ENCODE assay signal across 8 cellular contexts in the genomic region with DNA sequence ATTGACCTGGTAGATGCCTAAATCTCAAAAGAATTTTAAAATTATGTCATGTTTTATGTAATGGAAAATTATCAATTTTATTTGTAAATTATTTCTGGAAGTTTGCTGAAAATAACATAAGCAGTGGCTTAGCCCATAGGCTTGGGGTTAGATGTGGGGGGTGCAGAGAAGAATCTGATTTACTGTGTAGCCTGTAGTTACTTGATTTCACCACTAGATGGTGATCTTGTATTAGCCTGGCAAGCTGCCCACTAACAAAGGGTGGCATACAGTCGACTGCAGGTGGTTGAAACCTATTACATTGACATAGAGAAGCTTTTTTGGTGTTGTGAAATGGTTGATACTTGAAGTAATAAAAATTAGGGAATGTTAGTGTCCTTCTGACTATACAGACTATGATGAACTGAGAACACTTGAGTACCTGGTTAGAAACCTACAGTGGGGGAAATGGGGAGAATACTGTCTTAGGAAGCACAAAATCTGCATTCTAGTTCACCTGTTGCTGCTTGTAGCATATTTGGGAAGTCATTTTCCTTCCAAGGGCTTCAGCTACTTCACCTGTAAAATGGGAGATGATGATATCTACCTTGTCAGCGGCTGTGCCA.
A peak's percentile ranks its signal among the peaks of the same experiment; 100 is the strongest.
DNase-seq lines count a peak whose midpoint lies in the region; ATAC-seq and TF ChIP-seq lines count a peak whose summit lies in the region.

No MANE protein-coding gene starts in this region.

- H3K36me3 ChIP-seq in mucosa of descending colon (ENCODE audit: low read depth), result no peaks in the 10 kb centered on the region
- H3K36me3 ChIP-seq in aorta (ENCODE audit: control insufficient read depth in 1 of 2, insufficient read depth in 2 of 2, low read length in 1 of 2), result no peaks in the 10 kb centered on the region

- H3K27ac ChIP-seq in aorta (ENCODE audit: low read depth in 1 of 2, low read length in 2 of 2), result no peak overlapping the region

- H3K4me3 Mint-ChIP-seq in T-helper 17 cell, result peak overlapping the region; percentile 41

- no peaks in the 10 kb centered on the region for H3K36me3 Mint-ChIP-seq in T-helper 17 cell (ENCODE audit: low read depth)

- no peaks in the 10 kb centered on the region for H3K27me3 ChIP-seq in aorta (ENCODE audit: control insufficient read depth in 1 of 2, insufficient read depth in 2 of 2, low read length in 1 of 2)

- no peak overlapping the region for H3K27ac Mint-ChIP-seq in T-helper 17 cell

- H3K9me3 ChIP-seq in T-helper 17 cell (ENCODE audit: control insufficient read depth, low read length, poor library complexity, severe bottlenecking) (no peaks in the 10 kb centered on the region), mucosa of descending colon (no peaks in the 10 kb centered on the region), aorta (ENCODE audit: control insufficient read depth, low read length) (no peaks in the 10 kb centered on the region)

- TF ChIP-seq CTCF in epithelial cell of proximal tubule (conservative IDR thresholded peaks at IDR 0.05; ENCODE audit: low read depth, low read length) (peak; percentile 89), mucosa of descending colon (IDR thresholded peaks at IDR 0.05) (peak; percentile 79)

- peak; percentile 90 for ATAC-seq in GM19025 (IDR thresholded peaks at IDR 0.05; ENCODE audit: low read depth, unreplicated experiment)
- peak; percentile 93 for ATAC-seq in HG03064 (IDR thresholded peaks at IDR 0.05; ENCODE audit: low read depth, unreplicated experiment)
- peak; percentile 93 for ATAC-seq in T-helper 17 cell
- peak; percentile 91 for ATAC-seq in mucosa of descending colon
- peak; percentile 88 for ATAC-seq in aorta (ENCODE audit: low FRiP score)

- H3K4me1 ChIP-seq in mucosa of descending colon (ENCODE audit: low read depth), result no peaks in the 10 kb centered on the region
- peaks cover 5 to 8% of the 10 kb centered on the region in 2 donors for H3K4me1 ChIP-seq in aorta (ENCODE audit: control insufficient read depth in 1 of 2, insufficient read depth in 2 of 2, low read length in 2 of 2)

- WGBS in aorta, 2 donors, result 48 to 49% methylated on average over 2 of the region's 2 CpGs

- H3K4me1 Mint-ChIP-seq in T-helper 17 cell, result peaks cover 4% of the 10 kb centered on the region

- H3K4me3 ChIP-seq in epithelial cell of proximal tubule (ENCODE audit: low read depth, low read length) (no peak overlapping the region), mucosa of descending colon (no peak overlapping the region), aorta (ENCODE audit: low read length in 2 of 2) (no peak overlapping the region)

- in situ Hi-C loops in Caki2 (cut with HindIII; ENCODE audit: low pct_unique_long_range_greater_than_20kb, low sequenced_read_pairs), result no loop called here

- intact Hi-C loops in mucosa of descending colon (cut with DNase I, micrococcal nuclease), result loop anchor here in 1 of 2 donors (10.0 kb wide), 1 partner anchor 1548 kb away; no protein-coding TSS in a partner anchor
- intact Hi-C loops in aorta (cut with DNase I), result loop anchor here in 1 of 2 donors (2.0 kb wide), 1 partner anchor 1456 kb away; no protein-coding TSS in a partner anchor

- peak; percentile 45 for DNase-seq in Caki2 (ENCODE audit: low read depth)
- peak; percentile 42 for DNase-seq in NCI-H2029 (lab: John Stamatoyannopoulos, UW)
- peak in 1 of 3 donors; percentile 5 for DNase-seq in T-helper 17 cell
- DNase-seq in epithelial cell of proximal tubule (ENCODE audit: low read depth), result peak; percentile 15
- DNase-seq in mucosa of descending colon, result peak in 1 of 3 donors; percentile 21
- DNase-seq in aorta, result no peak

- H3K27me3 Mint-ChIP-seq in T-helper 17 cell, result peaks cover 30% of the 10 kb centered on the region

Comparison
In these comparisons a context has a peak if more than half of its experiments do, and no peak if none do; other contexts are left out.
1. DNase-seq: peak in Caki2 (single experiment), NCI-H2029 (single experiment) and epithelial cell of proximal tubule (single experiment); none in aorta (0 of 2).
2. Peak in every context shown above with its lines, with median percentiles within 50 percentile points of each other: ATAC-seq.